In the genomic region with DNA sequence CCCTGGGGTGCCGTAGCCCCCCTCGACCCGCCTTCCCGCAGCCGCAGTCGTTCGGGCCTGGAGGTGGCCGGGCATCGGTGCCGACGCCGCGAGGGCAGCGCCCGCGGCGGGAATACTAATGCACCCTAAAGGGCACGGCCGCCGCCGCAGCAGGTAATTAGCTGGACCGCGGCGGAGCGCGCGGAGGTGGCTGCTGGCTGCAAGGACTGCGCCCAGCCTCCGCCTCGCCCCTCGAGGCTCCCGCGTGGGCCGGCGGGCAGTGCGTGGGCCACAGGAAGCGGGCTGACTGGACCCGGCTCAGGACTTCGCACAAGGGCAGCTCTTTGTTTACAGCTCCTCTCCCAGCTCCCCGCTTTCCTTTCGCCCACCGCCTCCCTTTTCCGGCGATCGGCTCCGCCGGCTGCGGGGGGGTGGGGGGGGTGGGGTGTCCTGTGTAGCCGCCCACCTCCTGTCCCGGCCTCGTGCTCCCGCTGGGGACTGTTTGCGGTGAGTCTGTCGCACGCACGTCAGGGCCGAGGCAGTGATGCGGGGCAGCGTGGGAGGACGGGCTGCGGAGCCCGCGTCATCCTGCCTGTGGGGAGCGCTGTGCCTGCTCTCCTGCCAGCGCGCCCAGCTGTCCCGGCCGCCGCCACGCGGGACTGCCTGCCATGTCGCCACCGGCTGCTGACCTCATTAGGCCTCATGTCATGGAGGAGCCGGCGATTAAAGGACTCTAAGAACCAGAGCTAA, we compare ENCODE assay signal across 9 cellular contexts. TPM values are rescaled to one million over a fixed set of nuclear protein-coding genes. Genes with fewer than 3 reads are reported as not detected.
DNase-seq lines count a peak whose midpoint lies in the region; ATAC-seq, FAIRE-seq and TF ChIP-seq lines count a peak whose summit lies in the region.
"Had no signal": no experiment of that assay in that cellular context is flagged by ENCODE, and none has a peak within 500 bp of the region (broad histone marks: within the 10 kb centered on the region; RNA-seq: fewer than 3 reads in every experiment).

No MANE protein-coding gene starts in this region.

- H3K36me3 Mint-ChIP-seq in activated CD4-positive, alpha-beta T cell treated with anti-CD3 and anti-CD28 coated beads for 36 hours (ENCODE audit: low read depth): no peaks in the 10 kb centered on the region
- no peaks in the 10 kb centered on the region for H3K36me3 Mint-ChIP-seq in naive thymus-derived CD4-positive, alpha-beta T cell

- TF ChIP-seq RAD21 in SK-N-SH (IDR thresholded peaks at IDR 0.05; ENCODE audit: low read length): no peak

- H3K4me1 Mint-ChIP-seq in activated CD4-positive, alpha-beta T cell treated with anti-CD3 and anti-CD28 coated beads for 36 hours: peaks cover 8% of the 10 kb centered on the region
- H3K4me1 Mint-ChIP-seq in naive thymus-derived CD4-positive, alpha-beta T cell: peaks cover 0 to 8% (median 0%) of the 10 kb centered on the region in 7 donors

- H3K27ac Mint-ChIP-seq in activated CD4-positive, alpha-beta T cell treated with anti-CD3 and anti-CD28 coated beads for 36 hours: no peak overlapping the region
- no peak overlapping the region for H3K27ac Mint-ChIP-seq in naive thymus-derived CD4-positive, alpha-beta T cell

- DNase-seq in activated CD4-positive, alpha-beta T cell treated with anti-CD3 and anti-CD28 coated beads for 36 hours: peak; percentile 76
- DNase-seq in activated CD4-positive, alpha-beta T cell treated with anti-CD3 and anti-CD28 coated beads, Interleukin-2, amount 50 U/mL, for 4 hours: no peak
- DNase-seq in HEK293T (ENCODE audit: extremely low spot score) (peak; percentile 47), SK-N-SH (peak; percentile 68), esophagus muscularis mucosa (ENCODE audit: extremely low spot score) (no peak), tibial artery (peak in 1 of 2 donors; percentile 71), urothelium cell line (ENCODE audit: low spot score) (no peak)
- DNase-seq in naive thymus-derived CD4-positive, alpha-beta T cell: peak in 1 of 9 donors; percentile 50

- H3K27me3 Mint-ChIP-seq in activated CD4-positive, alpha-beta T cell treated with anti-CD3 and anti-CD28 coated beads for 36 hours: peaks cover 37% of the 10 kb centered on the region
- H3K27me3 Mint-ChIP-seq in naive thymus-derived CD4-positive, alpha-beta T cell: peaks cover 41 to 64% (median 46%) of the 10 kb centered on the region in 5 donors

- H3K9me3 Mint-ChIP-seq in activated CD4-positive, alpha-beta T cell treated with anti-CD3 and anti-CD28 coated beads for 36 hours (ENCODE audit: low read depth): no peaks in the 10 kb centered on the region
- H3K9me3 Mint-ChIP-seq in naive thymus-derived CD4-positive, alpha-beta T cell: peaks cover 0 to 2% (median 0%) of the 10 kb centered on the region in 11 donors

- H3K36me3 ChIP-seq in SK-N-SH (replicated peaks in 1 of 2; ENCODE audit: control insufficient read depth in 1 of 2, insufficient read depth in 2 of 2, low read length in 1 of 2): no peaks in the 10 kb centered on the region
- H3K36me3 ChIP-seq in esophagus muscularis mucosa: no peaks in the 10 kb centered on the region
- H3K36me3 ChIP-seq in naive thymus-derived CD4-positive, alpha-beta T cell (ENCODE audit: control insufficient read depth in 2 of 3, insufficient read depth in 3 of 3, low read length in 3 of 3): no peaks in the 10 kb centered on the region
- H3K36me3 ChIP-seq in tibial artery: no peaks in the 10 kb centered on the region

- H2AFZ ChIP-seq in SK-N-SH (ENCODE audit: low read depth): peak overlapping the region; percentile 68

- H3K27me3 ChIP-seq in SK-N-SH (ENCODE audit: insufficient read depth): no peaks in the 10 kb centered on the region
- H3K27me3 ChIP-seq in esophagus muscularis mucosa: peaks cover 0 to 65% (median 16%) of the 10 kb centered on the region in 4 donors
- H3K27me3 ChIP-seq in naive thymus-derived CD4-positive, alpha-beta T cell (ENCODE audit: control insufficient read depth in 2 of 2, insufficient read depth in 2 of 2, low read length in 2 of 2): peaks cover 0 to 4% of the 10 kb centered on the region in 2 donors
- peaks cover 0 to 27% of the 10 kb centered on the region in 2 donors for H3K27me3 ChIP-seq in tibial artery

- no peak overlapping the region for H3K27ac ChIP-seq in SK-N-SH (ENCODE audit: low read depth in 2 of 2, low read length in 1 of 2)
- no peak overlapping the region for H3K27ac ChIP-seq in esophagus muscularis mucosa (replicated peaks in 1 of 4)
- H3K27ac ChIP-seq in naive thymus-derived CD4-positive, alpha-beta T cell (ENCODE audit: low read depth, low read length): no peak overlapping the region
- no peak overlapping the region for H3K27ac ChIP-seq in tibial artery

- no peak overlapping the region for H3K4me2 ChIP-seq in SK-N-SH

- H3K9me3 ChIP-seq in SK-N-SH: no peaks in the 10 kb centered on the region
- H3K9me3 ChIP-seq in esophagus muscularis mucosa: no peaks in the 10 kb centered on the region
- H3K9me3 ChIP-seq in naive thymus-derived CD4-positive, alpha-beta T cell (ENCODE audit: control insufficient read depth in 2 of 3, low read length in 3 of 3): no peaks in the 10 kb centered on the region
- no peaks in the 10 kb centered on the region for H3K9me3 ChIP-seq in tibial artery

- no peaks in the 10 kb centered on the region for H3K4me1 ChIP-seq in SK-N-SH (ENCODE audit: control insufficient read depth in 1 of 2, insufficient read depth in 2 of 2, low read depth in 1 of 2, low read length in 1 of 2)
- peaks cover 19 to 32% (median 21%) of the 10 kb centered on the region in 4 donors for H3K4me1 ChIP-seq in esophagus muscularis mucosa
- H3K4me1 ChIP-seq in naive thymus-derived CD4-positive, alpha-beta T cell (ENCODE audit: control insufficient read depth in 2 of 2, insufficient read depth in 2 of 2, low read length in 2 of 2): no peaks in the 10 kb centered on the region
- H3K4me1 ChIP-seq in tibial artery: peaks cover 0 to 19% (median 15%) of the 10 kb centered on the region in 4 donors

- intact Hi-C loops in activated CD4-positive, alpha-beta T cell treated with anti-CD3 and anti-CD28 coated beads for 36 hours (cut with DNase I, micrococcal nuclease): loop anchor here in 1 of 2 experiments (1.0 to 2.0 kb wide), 2 partner anchors 54 to 271 kb away; partner anchors contain the start of gene GRIK4
- intact Hi-C loops in esophagus muscularis mucosa (cut with DNase I) (no loop called here), tibial artery (cut with DNase I; ENCODE audit: low total_unique reads) (no loop called here)
- intact Hi-C loops in naive thymus-derived CD4-positive, alpha-beta T cell (cut with micrococcal nuclease): no loop called here

- H3K79me2 ChIP-seq in SK-N-SH (ENCODE audit: insufficient read depth): no peaks in the 10 kb centered on the region

- TF ChIP-seq EP300 in SK-N-SH (IDR thresholded peaks at IDR 0.05; ENCODE audit: borderline replicate concordance in 1 of 2, low read depth in 1 of 2, low read length in 1 of 2): no peak
- no peak for TF ChIP-seq EP300 in esophagus muscularis mucosa (IDR thresholded peaks at IDR 0.05)

- no peak for TF ChIP-seq POLR2A in esophagus muscularis mucosa (IDR thresholded peaks at IDR 0.05; ENCODE audit: low read depth)

- WGBS in SK-N-SH (ENCODE audit: low lambda C conversion rate): 63% methylated on average over 22 of the region's 75 CpGs
- 0% methylated on average over 4 of the region's 75 CpGs for WGBS in esophagus muscularis mucosa

- H3K4me3 ChIP-seq in SK-N-SH (ENCODE audit: low read depth in 2 of 2, low read length in 1 of 2) (no peak overlapping the region), esophagus muscularis mucosa (peak overlapping the region; percentile 49 to 58 (median 51)), tibial artery (peak overlapping the region; percentile 36 to 55)
- H3K4me3 ChIP-seq in naive thymus-derived CD4-positive, alpha-beta T cell (ENCODE audit: low read length): no peak overlapping the region

- H3K9ac ChIP-seq in SK-N-SH: no peak overlapping the region

- H4K20me1 ChIP-seq in SK-N-SH (ENCODE audit: insufficient read depth): no peaks in the 10 kb centered on the region

- peak; percentile 74 for ATAC-seq in activated CD4-positive, alpha-beta T cell treated with anti-CD3 and anti-CD28 coated beads for 36 hours
- peak; percentile 44 for ATAC-seq in naive thymus-derived CD4-positive, alpha-beta T cell

- POLR2A ChIA-PET in activated CD4-positive, alpha-beta T cell treated with anti-CD3 and anti-CD28 coated beads for 36 hours (lab: Charles Lee): no interaction called here
- POLR2A ChIA-PET in HEK293T (lab: Yijun Ruan, JAX): interaction anchor here (1.5 kb wide), 1 partner anchor 12 kb away, joined by 3 read pairs; no protein-coding TSS in a partner anchor
- POLR2A ChIA-PET in SK-N-SH (lab: Yijun Ruan, JAX): no interaction called here
- POLR2A ChIA-PET in naive thymus-derived CD4-positive, alpha-beta T cell (lab: Charles Lee): no interaction called here

- CTCF ChIA-PET in activated CD4-positive, alpha-beta T cell treated with anti-CD3 and anti-CD28 coated beads for 36 hours (lab: Charles Lee): no interaction called here
- CTCF ChIA-PET in HEK293T (lab: Yijun Ruan, JAX) (interaction anchor here (1.7 kb wide), 1 partner anchor 54 kb away, joined by 3 read pairs; no protein-coding TSS in a partner anchor), SK-N-SH (lab: Yijun Ruan, JAX) (interaction anchor here (1.2 kb wide), 1 partner anchor 38 kb away, joined by 3 read pairs; no protein-coding TSS in a partner anchor)
- CTCF ChIA-PET in naive thymus-derived CD4-positive, alpha-beta T cell (lab: Charles Lee): no interaction called here

- H3K9me2 ChIP-seq in SK-N-SH: no peaks in the 10 kb centered on the region

- no peak overlapping the region for H3K4me3 Mint-ChIP-seq in activated CD4-positive, alpha-beta T cell treated with anti-CD3 and anti-CD28 coated beads for 36 hours
- no peak overlapping the region for H3K4me3 Mint-ChIP-seq in naive thymus-derived CD4-positive, alpha-beta T cell

- H3F3A ChIP-seq in SK-N-SH (replicated peaks; ENCODE audit: insufficient read depth): no peaks in the 10 kb centered on the region

- TF ChIP-seq CTCF in SK-N-SH (IDR thresholded peaks at IDR 0.05): no peak
- no peak for TF ChIP-seq CTCF in esophagus muscularis mucosa (IDR thresholded peaks at IDR 0.05)
- no peak for TF ChIP-seq CTCF in tibial artery (IDR thresholded peaks at IDR 0.05)

- FAIRE-seq in urothelium cell line (lab: Jason Lieb, UNC): no peak

TF ChIP-seq in HEK293T, 16 proteins besides CTCF, POLR2A, EP300 and RAD21 (continues in another document):
- no peak for TF ChIP-seq CTBP1 (IDR thresholded peaks at IDR 0.05; ENCODE audit: borderline replicate concordance)
- no peak for TF ChIP-seq HDGF (IDR thresholded peaks at IDR 0.05; ENCODE audit: borderline replicate concordance)
- TF ChIP-seq TARDBP (IDR thresholded peaks at IDR 0.05): no peak

TF ChIP-seq in SK-N-SH, 30 proteins besides CTCF, POLR2A, EP300 and RAD21 (continues in another document):
- TF ChIP-seq TCF12 (IDR thresholded peaks at IDR 0.05) (no peak), MAX (IDR thresholded peaks at IDR 0.05; ENCODE audit: low read depth) (no peak)

RNA-seq across cellular contexts. Expression of gene GRIK4, which starts 53.2 kb away (rescaled TPM):
- not detected for total RNA-seq in activated CD4-positive, alpha-beta T cell treated with anti-CD3 and anti-CD28 coated beads for 36 hours
- 0.02 and 0.03 TPM in 2 replicates for polyA plus RNA-seq in SK-N-SH (2012; rRNA removed)
- polyA plus RNA-seq in SK-N-SH (2012; cell fraction: cytosol; rRNA removed): 0.01 and 0.04 TPM in 2 replicates
- polyA plus RNA-seq in SK-N-SH (2012; cell fraction: nucleus; rRNA removed): 0.04 TPM in 2 replicates
- under 1 TPM; 0.13 to 0.83 (median 0.43) TPM for total RNA-seq in esophagus muscularis mucosa
- 1 to 10 TPM in 1 of 5 experiments, under 1 TPM in 1, not detected in 3; 0.93 to 3.8 TPM for total RNA-seq in naive thymus-derived CD4-positive, alpha-beta T cell
- not detected for polyA plus RNA-seq in naive thymus-derived CD4-positive, alpha-beta T cell
- total RNA-seq: dermis microvascular lymphatic vessel endothelial cell had no signal

Comparison
In these comparisons a context has a peak if more than half of its experiments do, and no peak if none do; other contexts are left out.
1. DNase-seq: peak in activated CD4-positive, alpha-beta T cell treated with anti-CD3 and anti-CD28 coated beads for 36 hours (single experiment), HEK293T (single experiment) and SK-N-SH (single experiment); none in activated CD4-positive, alpha-beta T cell treated with anti-CD3 and anti-CD28 coated beads, Interleukin-2, amount 50 U/mL, for 4 hours (0 of 2), esophagus muscularis mucosa (single experiment) and urothelium cell line (single experiment).
2. H3K4me3 ChIP-seq: peak in esophagus muscularis mucosa (4 of 4) and tibial artery (2 of 2); none in SK-N-SH (0 of 2) and naive thymus-derived CD4-positive, alpha-beta T cell (single experiment).
3. CTCF ChIA-PET loops: an anchor here in HEK293T (1.7 kb wide) and SK-N-SH (1.2 kb wide); none called in activated CD4-positive, alpha-beta T cell treated with anti-CD3 and anti-CD28 coated beads for 36 hours and naive thymus-derived CD4-positive, alpha-beta T cell.